In genomic region chr4:74230902-74231499, GRCh38 we compare ENCODE assay signal across 8 cellular contexts.
DNase-seq lines count a peak whose midpoint lies in the region; ATAC-seq and TF ChIP-seq lines count a peak whose summit lies in the region.

No MANE protein-coding gene starts in this region.

- in situ Hi-C loops in GM23248 (cut with MboI): no loop called here

- peak overlapping the region; percentile 69 for H2AFZ ChIP-seq in GM23248
- H2AFZ ChIP-seq in PC-9: 0 out of 2 replicates have a peak overlapping the region, but pooled peaks have one; percentile 72

- H3K9me3 ChIP-seq in GM23248 (ENCODE audit: low read depth) (no peaks in the 10 kb centered on the region), PC-9 (ENCODE audit: insufficient read depth, low read depth) (0 out of 2 replicates have a peak, but pooled peaks cover 3% of the 10 kb centered on the region), gastroesophageal sphincter (no peaks in the 10 kb centered on the region)

- TF ChIP-seq CTCF in PC-9 (conservative IDR thresholded peaks at IDR 0.05) (no peak), gastroesophageal sphincter (IDR thresholded peaks at IDR 0.05) (no peak), glutamatergic neuron (IDR thresholded peaks at IDR 0.05; ENCODE audit: partially characterized antibody, unreplicated experiment) (no peak)

- H3K27ac ChIP-seq in GM23248: peak overlapping the region; percentile 88
- peak overlapping the region; percentile 93 for H3K27ac ChIP-seq in PC-9
- H3K27ac ChIP-seq in gastroesophageal sphincter: no peak overlapping the region

- BruUV-seq in PC-9 (replicated peaks; lab: Mats Ljungman, UMichigan): no TSS peak

- no peaks in the 10 kb centered on the region for H3K9me2 ChIP-seq in GM23248 (ENCODE audit: insufficient read depth)
- no peaks in the 10 kb centered on the region for H3K9me2 ChIP-seq in PC-9 (ENCODE audit: insufficient read depth)

- CTCF ChIA-PET in PC-9 (lab: Charles Lee): interaction anchor here (0.6 kb wide), 2 partner anchors 32 to 921 kb away, joined by 3 read pairs; no protein-coding TSS in a partner anchor

- H3K4me3 Mint-ChIP-seq in glutamatergic neuron (ENCODE audit: unreplicated experiment): no peak overlapping the region

- no peak for TF ChIP-seq EP300 in gastroesophageal sphincter (IDR thresholded peaks at IDR 0.05)

- H3F3A ChIP-seq in GM23248 (ENCODE audit: insufficient read depth) (peaks cover 37% of the 10 kb centered on the region), PC-9 (ENCODE audit: insufficient read depth, low read depth) (peaks cover 22% of the 10 kb centered on the region)

- no peaks in the 10 kb centered on the region for H3K27me3 ChIP-seq in GM23248 (replicated peaks; ENCODE audit: insufficient read depth)
- H3K27me3 ChIP-seq in PC-9 (ENCODE audit: insufficient read depth, low read depth): no peaks in the 10 kb centered on the region
- no peaks in the 10 kb centered on the region for H3K27me3 ChIP-seq in gastroesophageal sphincter

- H3K27me3 Mint-ChIP-seq in glutamatergic neuron (ENCODE audit: unreplicated experiment): no peaks in the 10 kb centered on the region

- H3K4me2 ChIP-seq in GM23248 (ENCODE audit: unreplicated experiment) (peak overlapping the region; percentile 59), PC-9 (peak overlapping the region; percentile 60)

- H3K4me3 ChIP-seq in GM23248: peak overlapping the region; percentile 33
- H3K4me3 ChIP-seq in PC-9: peak overlapping the region; percentile 29; the same call in 1 of the 2 replicates
- H3K4me3 ChIP-seq in gastroesophageal sphincter: no peak overlapping the region

- H3K79me2 ChIP-seq in GM23248 (ENCODE audit: insufficient read depth) (no peaks in the 10 kb centered on the region), PC-9 (ENCODE audit: low read depth) (no peaks in the 10 kb centered on the region)

- ATAC-seq in gastroesophageal sphincter: peak; percentile 53

- H3K36me3 ChIP-seq in GM23248 (ENCODE audit: low read depth) (no peaks in the 10 kb centered on the region), PC-9 (ENCODE audit: low read depth) (no peaks in the 10 kb centered on the region), gastroesophageal sphincter (peaks cover 0 to 7% of the 10 kb centered on the region in 2 donors)

- H3K9me3 Mint-ChIP-seq in glutamatergic neuron (ENCODE audit: unreplicated experiment): peaks cover 2% of the 10 kb centered on the region

- H3K27ac Mint-ChIP-seq in glutamatergic neuron (ENCODE audit: unreplicated experiment): no peak overlapping the region

- POLR2A ChIA-PET in PC-9 (lab: Charles Lee; ENCODE audit: unreplicated experiment): interaction anchor here (0.6 to 1.0 kb wide), 3 partner anchors 74 to 1919 kb away, joined by 3 read pairs; partner anchors contain the start of gene EPGN

- H3K9ac ChIP-seq in GM23248: peak overlapping the region; percentile 42

- no peaks in the 10 kb centered on the region for H4K20me1 ChIP-seq in GM23248 (ENCODE audit: insufficient read depth)
- H4K20me1 ChIP-seq in PC-9 (ENCODE audit: insufficient read depth): no peaks in the 10 kb centered on the region

- no peak for TF ChIP-seq POLR2A in gastroesophageal sphincter (IDR thresholded peaks at IDR 0.05)

- no peaks in the 10 kb centered on the region for H3K4me1 Mint-ChIP-seq in glutamatergic neuron (ENCODE audit: low read depth, unreplicated experiment)

- intact Hi-C loops in PC-9 (cut with micrococcal nuclease; ENCODE audit: unreplicated experiment): loop anchor here (1.0 kb wide), 2 partner anchors 53 to 77 kb away; partner anchors contain the start of gene EPGN

- H3K4me1 ChIP-seq in GM23248 (ENCODE audit: insufficient read depth) (peaks cover 33% of the 10 kb centered on the region), PC-9 (replicated peaks; ENCODE audit: insufficient read depth) (peaks cover 29% of the 10 kb centered on the region), gastroesophageal sphincter (no peaks in the 10 kb centered on the region)

- DNase-seq in AG20443 (ENCODE audit: low spot score) (peak; percentile 75), GM23248 (peak; percentile 96), PC-9 (peak; percentile 55 to 83), ecto neural progenitor cell (ENCODE audit: low spot score) (no peak), glutamatergic neuron (no peak), NCI-H446 treated with DMSO at 0.1 percent for 48 hours (lab: John Stamatoyannopoulos, UW) (no peak), nucleus accumbens (lab: John Stamatoyannopoulos, UW) (no peak)

- H3K36me3 Mint-ChIP-seq in glutamatergic neuron (ENCODE audit: unreplicated experiment): no peaks in the 10 kb centered on the region

- WGBS in GM23248 (ENCODE audit: low coverage in 1 of 2, low lambda C conversion rate in 2 of 2, missing lambda C conversion rate in 2 of 2), 2 experiments: 1 to 2% methylated on average over 7 of the region's 7 CpGs
- 57 to 65% methylated on average over 6 to 7 of the region's 7 CpGs for WGBS in gastroesophageal sphincter (ENCODE audit: low coverage in 1 of 2), 2 donors

Comparison
In these comparisons a context has a peak if more than half of its experiments do, and no peak if none do; other contexts are left out.
1. DNase-seq: peak in AG20443 (single experiment), GM23248 (single experiment) and PC-9 (2 of 2); none in ecto neural progenitor cell (single experiment), glutamatergic neuron (single experiment), NCI-H446 treated with DMSO at 0.1 percent for 48 hours (single experiment) and nucleus accumbens (0 of 56).
2. H3K27ac ChIP-seq: peak in GM23248 (single experiment) and PC-9 (single experiment); none in gastroesophageal sphincter (0 of 4).
3. H3K4me3 ChIP-seq: peak in GM23248 (single experiment) and PC-9 (single experiment); none in gastroesophageal sphincter (0 of 2).